ENCODE assay signal across 9 cellular contexts in the genomic region with DNA sequence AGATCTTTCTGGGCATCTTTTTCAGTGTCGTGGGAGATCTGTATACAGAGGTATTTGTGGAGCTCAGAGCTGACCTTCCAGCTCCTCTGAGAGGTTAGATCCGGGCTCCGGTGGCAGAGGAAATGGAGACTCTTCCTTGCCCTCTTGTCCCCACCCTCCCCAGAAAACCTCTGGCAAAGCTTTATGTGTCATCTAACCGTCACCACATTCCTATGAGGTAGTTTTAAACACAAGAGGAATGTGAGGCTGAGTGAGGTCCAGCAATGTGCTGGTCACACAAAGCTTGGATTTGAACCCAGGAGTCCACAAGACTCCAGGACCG. TPM values are rescaled to one million over a fixed set of nuclear protein-coding genes. Genes with fewer than 3 reads are reported as not detected.
DNase-seq lines count a peak whose midpoint lies in the region; ATAC-seq and TF ChIP-seq lines count a peak whose summit lies in the region.
"Had no signal": no experiment of that assay in that cellular context is flagged by ENCODE, and none has a peak within 500 bp of the region (broad histone marks: within the 10 kb centered on the region; RNA-seq: fewer than 3 reads in every experiment).

No MANE protein-coding gene starts in this region.

- TF ChIP-seq CTCF in epithelial cell of proximal tubule (conservative IDR thresholded peaks at IDR 0.05; ENCODE audit: low read depth, low read length) (no peak), parathyroid adenoma (IDR thresholded peaks at IDR 0.05) (no peak)

- no peaks in the 10 kb centered on the region for H3K79me2 ChIP-seq in parathyroid adenoma

- H3K9me3 ChIP-seq in parathyroid adenoma (ENCODE audit: control insufficient read depth, low read length) (no peaks in the 10 kb centered on the region), HAP-1 (no peaks in the 10 kb centered on the region), aorta (ENCODE audit: control insufficient read depth, low read length) (no peaks in the 10 kb centered on the region)

- WGBS in aorta, 2 donors: 31 to 36% methylated on average over 5 of the region's 5 CpGs

- DNase-seq in EL (peak; percentile 95), RPMI7951 (ENCODE audit: low read depth) (peak; percentile 88), epithelial cell of proximal tubule (ENCODE audit: low read depth) (peak; percentile 66), HAP-1 (ENCODE audit: low spot score in 2 of 2) (no peak), aorta (no peak)
- DNase-seq in activated CD8-positive, alpha-beta memory T cell treated with anti-CD3 and anti-CD28 coated beads, Interleukin-2, amount 50 U/mL, for 48 hours: no peak
- DNase-seq: foreskin melanocyte had no signal

- H3K27ac ChIP-seq in parathyroid adenoma: no peak overlapping the region
- no peak overlapping the region for H3K27ac ChIP-seq in aorta (ENCODE audit: low read depth in 1 of 2, low read length in 2 of 2)

- H3K36me3 ChIP-seq in parathyroid adenoma (ENCODE audit: control insufficient read depth, insufficient read depth, low read length) (no peaks in the 10 kb centered on the region), HAP-1 (replicated peaks) (no peaks in the 10 kb centered on the region), aorta (ENCODE audit: control insufficient read depth in 1 of 2, insufficient read depth in 2 of 2, low read length in 1 of 2) (no peaks in the 10 kb centered on the region)

- in situ Hi-C loops in HAP-1 (cut with MboI; ENCODE audit: low sequenced_read_pairs): loop anchor here (5.0 kb wide), 1 partner anchor 57 kb away; no protein-coding TSS in a partner anchor

- peak overlapping the region; percentile 78 for H2AFZ ChIP-seq in parathyroid adenoma

- H3K4me1 ChIP-seq in parathyroid adenoma (no peaks in the 10 kb centered on the region), HAP-1 (no peaks in the 10 kb centered on the region; the same call in 1 of the 2 replicates), aorta (ENCODE audit: control insufficient read depth in 1 of 2, insufficient read depth in 2 of 2, low read length in 2 of 2) (no peaks in the 10 kb centered on the region)

- intact Hi-C loops in aorta (cut with DNase I): no loop called here

- ATAC-seq in aorta (ENCODE audit: low FRiP score) (no peak), HG03159 (IDR thresholded peaks at IDR 0.05; ENCODE audit: unreplicated experiment) (no peak)

- no peak overlapping the region for H3K9ac ChIP-seq in parathyroid adenoma

- H3K4me2 ChIP-seq in parathyroid adenoma (ENCODE audit: low read length): no peak overlapping the region

- peak overlapping the region; percentile 57 for H3K4me3 ChIP-seq in epithelial cell of proximal tubule (ENCODE audit: low read depth, low read length)
- no peak overlapping the region for H3K4me3 ChIP-seq in parathyroid adenoma (ENCODE audit: low read depth, low read length)
- H3K4me3 ChIP-seq in HAP-1: no peak overlapping the region
- no peak overlapping the region for H3K4me3 ChIP-seq in aorta (ENCODE audit: low read length in 2 of 2)

- H3K27me3 ChIP-seq in parathyroid adenoma (ENCODE audit: control insufficient read depth, insufficient read depth, low read length) (no peaks in the 10 kb centered on the region), HAP-1 (ENCODE audit: low read depth) (no peaks in the 10 kb centered on the region), aorta (ENCODE audit: control insufficient read depth in 1 of 2, insufficient read depth in 2 of 2, low read length in 1 of 2) (no peaks in the 10 kb centered on the region)

RNA-seq across cellular contexts. Expression of gene CD160, which starts 1.2 kb away (rescaled TPM):
- not detected in 2 replicates for total RNA-seq in RPMI7951 (2014; rRNA removed; shearing (Covaris generic))
- total RNA-seq in epithelial cell of proximal tubule (not detected in 2 replicates), aorta (under 1 TPM in 1 of 2 donors, not detected in 1; 0.30 TPM)
- 1 to 10 TPM in 1 of 2 donors, not detected in 1; 1.0 TPM for polyA plus RNA-seq in aorta

RNA-seq across cellular contexts. Expression of gene PDZK1, which starts 13.3 kb away (rescaled TPM):
- total RNA-seq in RPMI7951 (2014; rRNA removed; shearing (Covaris generic)): 5.3 and 6.1 TPM in 2 replicates
- total RNA-seq in epithelial cell of proximal tubule: 2.9 and 5.0 TPM in 2 replicates
- 1 to 10 TPM in 1 of 2 donors, under 1 TPM in 1; 0.48 to 1.2 TPM for total RNA-seq in aorta
- 10 to 100 TPM in 1 of 2 donors, 1 to 10 TPM in 1; 1.0 to 25.5 TPM for polyA plus RNA-seq in aorta

Comparison
In these comparisons a context has a peak if more than half of its experiments do, and no peak if none do; other contexts are left out.
1. DNase-seq: peak in EL (single experiment), RPMI7951 (single experiment) and epithelial cell of proximal tubule (single experiment); none in HAP-1 (0 of 2), activated CD8-positive, alpha-beta memory T cell treated with anti-CD3 and anti-CD28 coated beads, Interleukin-2, amount 50 U/mL, for 48 hours (single experiment) and aorta (0 of 2).